Comparison of ENCODE assay signal across 17 cellular contexts in genomic region chr1:51653127-51653526, GRCh38. TPM values are rescaled to one million over a fixed set of nuclear protein-coding genes. Genes with fewer than 3 reads are reported as not detected.
DNase-seq lines count a peak whose midpoint lies in the region; ATAC-seq and TF ChIP-seq lines count a peak whose summit lies in the region.
"Had no signal": no experiment of that assay in that cellular context is flagged by ENCODE, and none has a peak within 500 bp of the region (broad histone marks: within the 10 kb centered on the region; RNA-seq: fewer than 3 reads in every experiment).

No MANE protein-coding gene starts in this region.

- H3K9ac ChIP-seq in skeletal muscle tissue (ENCODE audit: low read depth in 1 of 3, low read length in 3 of 3) = peak overlapping the region in 1 of 3 donors; percentile 12

- DNase-seq in Right ventricle myocardium inferior (ENCODE audit: missing footprints) = no peak
- no peak for DNase-seq in cardiac septum (ENCODE audit: low spot score)
- no peak for DNase-seq in heart right ventricle
- DNase-seq in mesothelial cell of epicardium (ENCODE audit: low spot score in 2 of 2, unreplicated experiment in 2 of 2) = no peak
- DNase-seq in NCI-H2107 treated with DMSO at 0.1 percent for 48 hours (lab: John Stamatoyannopoulos, UW; ENCODE audit: unreplicated experiment) = no peak
- DNase-seq in stomach = no peak
- DNase-seq in amygdala (lab: John Stamatoyannopoulos, UW) = no peak
- DNase-seq: Calu3; CD4-positive, alpha-beta memory T cell; H9; NCI-H1436; NCI-H2081; NCI-H510A; SIG-M5 had no signal

- no peak for TF ChIP-seq CTCF in heart right ventricle (IDR thresholded peaks at IDR 0.05)
- TF ChIP-seq CTCF in mesothelial cell of epicardium (IDR thresholded peaks at IDR 0.05; ENCODE audit: unreplicated experiment) = no peak
- no peak for TF ChIP-seq CTCF in stomach (IDR thresholded peaks at IDR 0.05)

- H3K36me3 Mint-ChIP-seq in mesothelial cell of epicardium = peaks cover 9% of the 10 kb centered on the region

- peak overlapping the region; percentile 8 for H3K27ac Mint-ChIP-seq in mesothelial cell of epicardium
- H3K27ac Mint-ChIP-seq: H9 had no signal

- no peaks in the 10 kb centered on the region for H3K9me3 ChIP-seq in heart right ventricle
- no peaks in the 10 kb centered on the region for H3K9me3 ChIP-seq in skeletal muscle tissue (ENCODE audit: control insufficient read depth in 3 of 3, low read length in 3 of 3)
- no peaks in the 10 kb centered on the region for H3K9me3 ChIP-seq in stomach

- H3K4me3 ChIP-seq in heart right ventricle (no peak overlapping the region), skeletal muscle tissue (ENCODE audit: low read length in 3 of 3) (no peak overlapping the region), stomach (no peak overlapping the region)
- H3K4me3 ChIP-seq: K562 had no signal

- no peak for TF ChIP-seq POLR2A in stomach (IDR thresholded peaks at IDR 0.05)

- H3K27ac ChIP-seq in heart right ventricle (peak overlapping the region in 3 of 10 donors; percentile 13 to 48 (median 33)), skeletal muscle tissue (ENCODE audit: low read depth, low read length) (peak overlapping the region; percentile 11), stomach (no peak overlapping the region)
- H3K27ac ChIP-seq: 22Rv1 had no signal

- no peak overlapping the region for H3K4me3 Mint-ChIP-seq in mesothelial cell of epicardium
- H3K4me3 Mint-ChIP-seq: CD4-positive, alpha-beta memory T cell; H9 had no signal

- peaks cover 29% of the 10 kb centered on the region for H3K4me1 Mint-ChIP-seq in mesothelial cell of epicardium

- H3K27me3 ChIP-seq in heart right ventricle (no peaks in the 10 kb centered on the region), skeletal muscle tissue (ENCODE audit: control insufficient read depth in 3 of 3, insufficient read depth in 3 of 3, low read length in 3 of 3) (no peaks in the 10 kb centered on the region), stomach (no peaks in the 10 kb centered on the region)

- intact Hi-C loops in Right ventricle myocardium inferior (cut with DNase I) (no loop called here), cardiac septum (cut with DNase I) (no loop called here), heart right ventricle (cut with DNase I) (no loop called here), stomach (cut with DNase I; ENCODE audit: low total_unique reads) (no loop called here)

- ATAC-seq in Right ventricle myocardium inferior (peak; percentile 44), heart right ventricle (peak in 6 of 8 donors; percentile 46 to 70 (median 62))
- ATAC-seq: K562 had no signal

- no peaks in the 10 kb centered on the region for H3K27me3 Mint-ChIP-seq in mesothelial cell of epicardium (ENCODE audit: low read depth)
- H3K27me3 Mint-ChIP-seq: CD4-positive, alpha-beta memory T cell had no signal

- no peak for TF ChIP-seq EP300 in stomach (IDR thresholded peaks at IDR 0.05)

- H3K9me3 Mint-ChIP-seq in mesothelial cell of epicardium = peaks cover 3% of the 10 kb centered on the region
- H3K9me3 Mint-ChIP-seq: H9 had no signal

- H3K36me3 ChIP-seq in heart right ventricle (peaks cover 0 to 22% (median 0%) of the 10 kb centered on the region in 9 donors), skeletal muscle tissue (ENCODE audit: control insufficient read depth in 3 of 3, insufficient read depth in 3 of 3, low read length in 3 of 3) (peaks cover 0 to 8% (median 7%) of the 10 kb centered on the region in 3 donors), stomach (peaks cover 0 to 22% (median 14%) of the 10 kb centered on the region in 4 donors)

- H3K4me1 ChIP-seq in heart right ventricle (peaks cover 3 to 82% (median 53%) of the 10 kb centered on the region in 9 donors), skeletal muscle tissue (ENCODE audit: control insufficient read depth in 3 of 3, insufficient read depth in 3 of 3, low read length in 3 of 3) (peaks cover 25 to 30% (median 28%) of the 10 kb centered on the region in 3 donors), stomach (peaks cover 15 to 63% (median 27%) of the 10 kb centered on the region in 4 donors)

RNA-seq across cellular contexts. Expression of gene OSBPL9, which starts 36.2 kb away (rescaled TPM):
- 45.1 TPM for total RNA-seq in Right ventricle myocardium inferior
- 48.7 TPM for total RNA-seq in cardiac septum
- 10 to 100 TPM; 32.5 to 77.9 (median 55.6) TPM for total RNA-seq in heart right ventricle
- 10 to 100 TPM; 42.9 to 82.9 TPM for polyA plus RNA-seq in heart right ventricle
- total RNA-seq in mesothelial cell of epicardium = 99.9 to 103 TPM (median 101 TPM) in 3 replicates
- 80.9 TPM for total RNA-seq in skeletal muscle tissue
- total RNA-seq in stomach = 100 to 1,000 TPM in 4 of 5 donors, 10 to 100 TPM in 1; 29.8 to 461 (median 202) TPM
- polyA plus RNA-seq in stomach = 10 to 100 TPM; 30.9 to 72.2 (median 52.2) TPM
